ENCODE assay signal across 1 cellular context in the genomic region with DNA sequence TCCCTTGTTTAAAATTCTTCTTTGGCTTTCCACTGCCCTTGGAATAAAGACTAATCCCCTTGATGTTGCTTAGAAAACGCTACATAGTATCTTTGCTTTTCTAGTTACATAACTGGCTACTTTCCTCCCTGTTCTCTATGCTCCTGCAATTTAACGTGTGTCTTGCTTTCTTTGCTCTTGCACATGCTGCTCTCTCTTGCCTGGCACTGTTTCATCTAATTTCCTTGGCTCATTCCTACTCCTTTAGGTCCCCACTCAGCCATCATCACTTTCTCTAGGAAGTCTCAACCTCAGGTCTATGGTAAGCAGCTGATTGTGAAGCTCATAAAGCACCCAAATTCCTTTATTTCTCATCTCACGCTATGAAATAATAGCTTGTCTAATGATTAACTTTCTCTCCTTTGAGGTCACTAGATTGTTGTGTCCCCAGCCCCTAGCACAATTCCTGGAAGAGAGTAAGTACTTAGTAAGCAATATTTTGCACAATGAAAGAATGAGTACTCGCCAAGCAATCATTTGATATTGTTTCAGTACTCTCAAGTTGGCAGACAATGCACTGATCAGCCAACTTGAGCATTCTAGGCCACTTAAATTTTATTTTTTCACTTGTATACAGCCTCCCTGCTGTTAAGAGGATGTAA.
TF ChIP-seq lines count a peak whose summit lies in the region.

No MANE protein-coding gene starts in this region.

TF ChIP-seq in liver, 16 proteins besides CTCF, POLR2A, EP300 and RAD21 (continued from another document):
- TF ChIP-seq, protein P1, sequence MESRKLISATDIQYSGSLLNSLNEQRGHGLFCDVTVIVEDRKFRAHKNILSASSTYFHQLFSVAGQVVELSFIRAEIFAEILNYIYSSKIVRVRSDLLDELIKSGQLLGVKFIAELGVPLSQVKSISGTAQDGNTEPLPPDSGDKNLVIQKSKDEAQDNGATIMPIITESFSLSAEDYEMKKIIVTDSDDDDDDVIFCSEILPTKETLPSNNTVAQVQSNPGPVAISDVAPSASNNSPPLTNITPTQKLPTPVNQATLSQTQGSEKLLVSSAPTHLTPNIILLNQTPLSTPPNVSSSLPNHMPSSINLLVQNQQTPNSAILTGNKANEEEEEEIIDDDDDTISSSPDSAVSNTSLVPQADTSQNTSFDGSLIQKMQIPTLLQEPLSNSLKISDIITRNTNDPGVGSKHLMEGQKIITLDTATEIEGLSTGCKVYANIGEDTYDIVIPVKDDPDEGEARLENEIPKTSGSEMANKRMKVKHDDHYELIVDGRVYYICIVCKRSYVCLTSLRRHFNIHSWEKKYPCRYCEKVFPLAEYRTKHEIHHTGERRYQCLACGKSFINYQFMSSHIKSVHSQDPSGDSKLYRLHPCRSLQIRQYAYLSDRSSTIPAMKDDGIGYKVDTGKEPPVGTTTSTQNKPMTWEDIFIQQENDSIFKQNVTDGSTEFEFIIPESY (IDR thresholded peaks at IDR 0.05) = no peak
